Comparison of ENCODE assay signal across 8 cellular contexts in genomic region chr11:46529086-46529905, GRCh38.
A peak's percentile ranks its signal among the peaks of the same experiment; 100 is the strongest.
DNase-seq lines count a peak whose midpoint lies in the region; ATAC-seq, FAIRE-seq and TF ChIP-seq lines count a peak whose summit lies in the region.

No MANE protein-coding gene starts in this region.

- no peak overlapping the region for H3K27ac Mint-ChIP-seq in type B pancreatic cell

- H3K4me1 ChIP-seq in RWPE2 (ENCODE audit: insufficient read depth, poor library complexity, severe bottlenecking), result no peaks in the 10 kb centered on the region
- H3K4me1 ChIP-seq in ovary (ENCODE audit: insufficient read depth), result peaks cover 2% of the 10 kb centered on the region

- TF ChIP-seq CTCF in RWPE2 (IDR thresholded peaks at IDR 0.05; ENCODE audit: poor library complexity, severe bottlenecking) (peak; percentile 92), ovary (IDR thresholded peaks at IDR 0.05) (peak; percentile 60 to 69 (median 65)), type B pancreatic cell (conservative IDR thresholded peaks at IDR 0.05) (peak; percentile 91)

- H3K27ac ChIP-seq in RWPE2 (ENCODE audit: poor library complexity, severe bottlenecking) (no peak overlapping the region), ovary (no peak overlapping the region)

- H3K27me3 Mint-ChIP-seq in type B pancreatic cell, result no peaks in the 10 kb centered on the region

- no peak for TF ChIP-seq POLR2A in ovary (IDR thresholded peaks at IDR 0.05)

- ATAC-seq in RWPE2 (ENCODE audit: low read depth), result peak; percentile 76

- no peak overlapping the region for H3K4me3 ChIP-seq in RWPE2 (ENCODE audit: severe bottlenecking)
- H3K4me3 ChIP-seq in ovary, result no peak overlapping the region

- H3K9me3 ChIP-seq in RWPE2 (ENCODE audit: severe bottlenecking) (no peaks in the 10 kb centered on the region), ovary (no peaks in the 10 kb centered on the region)

- no peak overlapping the region for H3K4me3 Mint-ChIP-seq in type B pancreatic cell

- FAIRE-seq in HTR-8/SVneo (lab: Jason Lieb, UNC) (peak; percentile 83), frontal cortex (lab: Jason Lieb, UNC) (no peak)

- DNase-seq in NOMO-1 (lab: John Stamatoyannopoulos, UW; ENCODE audit: unreplicated experiment in 2 of 2), result peak; percentile 33 to 37
- DNase-seq in NOMO-1 treated with dmso at 0.1 percent for 144 hours (lab: John Stamatoyannopoulos, UW; ENCODE audit: unreplicated experiment), result no peak
- DNase-seq in HTR-8/SVneo (ENCODE audit: insufficient read length, low spot score), result peak; percentile 83
- peak; percentile 68 for DNase-seq in RWPE2 (ENCODE audit: low spot score)
- peak; percentile 56 for DNase-seq in activated T-helper 9 cell treated with anti-CD3 and anti-CD28 coated beads, Interleukin-2, amount 50 U/mL, for 16 hours (ENCODE audit: low read depth)
- peak; percentile 30 to 65 for DNase-seq in frontal cortex (ENCODE audit: low spot score in 2 of 2)
- peak; percentile 23 to 61 (median 46) for DNase-seq in ovary
- DNase-seq in type B pancreatic cell (ENCODE audit: extremely low spot score, unreplicated experiment), result peak; percentile 74

- WGBS in ovary, 3 donors, result 47 to 56% (median 55%) methylated on average over 4 of the region's 4 CpGs

- H3K36me3 Mint-ChIP-seq in type B pancreatic cell, result no peaks in the 10 kb centered on the region

- H3K27me3 ChIP-seq in RWPE2 (ENCODE audit: insufficient read depth, poor library complexity, severe bottlenecking) (no peaks in the 10 kb centered on the region), ovary (no peaks in the 10 kb centered on the region)

- peaks cover 17% of the 10 kb centered on the region for H3K4me1 Mint-ChIP-seq in type B pancreatic cell (ENCODE audit: unreplicated experiment)

- no peaks in the 10 kb centered on the region for H3K36me3 ChIP-seq in RWPE2 (ENCODE audit: low read depth)
- no peaks in the 10 kb centered on the region for H3K36me3 ChIP-seq in ovary

- H3K9me3 Mint-ChIP-seq in type B pancreatic cell, result no peaks in the 10 kb centered on the region

- no peak for TF ChIP-seq EP300 in ovary (IDR thresholded peaks at IDR 0.05)

- intact Hi-C loops in ovary (cut with DNase I), result no loop called here
